In genomic region chr17:71461504-71462197, GRCh38 we compare ENCODE assay signal across 28 cellular contexts.
DNase-seq lines count a peak whose midpoint lies in the region; ATAC-seq and TF ChIP-seq lines count a peak whose summit lies in the region.
"Had no signal": no experiment of that assay in that cellular context is flagged by ENCODE, and none has a peak within 500 bp of the region (broad histone marks: within the 10 kb centered on the region; RNA-seq: fewer than 3 reads in every experiment).

No MANE protein-coding gene starts in this region.

- no peak overlapping the region for H3K27ac Mint-ChIP-seq in neural progenitor cell
- H3K27ac Mint-ChIP-seq: activated CD8-positive, alpha-beta T cell treated with anti-CD3 and anti-CD28 coated beads, Interleukin-2, amount 10 ng/mL, durations not matched to agents 7 days and 5 days; CD8-positive, alpha-beta memory T cell; H9 had no signal

- no peaks in the 10 kb centered on the region for H3K9me3 ChIP-seq in neural progenitor cell (ENCODE audit: low read depth)
- H3K9me3 ChIP-seq: colonic mucosa, heart right ventricle, neutrophil, prostate gland, SJCRH30, stomach, tibial nerve had no signal

- H3K27me3 ChIP-seq in neural progenitor cell, result no peaks in the 10 kb centered on the region
- H3K27me3 ChIP-seq: colonic mucosa, heart right ventricle, neutrophil, SJCRH30, stomach, tibial nerve had no signal

- H3F3A ChIP-seq in neural progenitor cell (ENCODE audit: low read depth), result peaks cover 16% of the 10 kb centered on the region

- DNase-seq in NCI-H510A treated with DMSO at 0.1 percent for 48 hours (lab: John Stamatoyannopoulos, UW), result peak; percentile 10
- no peak for DNase-seq in NCI-H510A (lab: John Stamatoyannopoulos, UW)
- DNase-seq in NCI-H1417 treated with DMSO at 0.1 percent for 48 hours (lab: John Stamatoyannopoulos, UW), result peak; percentile 57
- DNase-seq in NCI-H774 (lab: John Stamatoyannopoulos, UW), result peak; percentile 18
- DNase-seq in neural progenitor cell (ENCODE audit: low spot score), result peak; percentile 76
- no peak for DNase-seq in NCI-H2029 (lab: John Stamatoyannopoulos, UW)
- no peak for DNase-seq in GOT3 (lab: John Stamatoyannopoulos, UW)
- DNase-seq: 8988T; activated CD4-positive, alpha-beta T cell treated with anti-CD3 and anti-CD28 coated beads for 1 hour; activated CD8-positive, alpha-beta T cell treated with anti-CD3 and anti-CD28 coated beads, Interleukin-2, amount 10 ng/mL, durations not matched to agents 7 days and 5 days; activated T-cell treated with anti-CD3 and anti-CD28 coated beads, Interleukin-2, amount 50 U/mL, for 1 hour; CD8-positive, alpha-beta memory T cell; effector memory CD4-positive, alpha-beta T cell; H9; heart right ventricle; mammary epithelial cell; NCI-H2171 treated with DMSO at 0.1 percent for 48 hours; NK-92 treated with Interleukin-12 subunit alpha and Interleukin-12 subunit beta, amount 100 ng/mL, for 24 hours; stimulated activated CD8-positive, alpha-beta memory T cell treated with anti-CD3 and anti-CD28 coated beads, Interleukin-4, amount 100 ng/mL, for 48 hours; T-helper 1 cell had no signal

- no peak for ATAC-seq in HG02588 (IDR thresholded peaks at IDR 0.05; ENCODE audit: unreplicated experiment)
- ATAC-seq: activated CD8-positive, alpha-beta T cell treated with anti-CD3 and anti-CD28 coated beads, Interleukin-2, amount 10 ng/mL, durations not matched to agents 7 days and 5 days; heart right ventricle; Panc1 had no signal

- TF ChIP-seq CTCF in neural progenitor cell (IDR thresholded peaks at IDR 0.05), result no peak

- H3K27me3 Mint-ChIP-seq in neural progenitor cell (ENCODE audit: insufficient read depth, low read depth), result peaks cover 3% of the 10 kb centered on the region
- H3K27me3 Mint-ChIP-seq: CD8-positive, alpha-beta memory T cell had no signal

- peaks cover 5% of the 10 kb centered on the region for H3K9me3 Mint-ChIP-seq in neural progenitor cell

- H3K4me3 ChIP-seq in neural progenitor cell, result no peak overlapping the region
- H3K4me3 ChIP-seq: colonic mucosa, heart right ventricle, prostate gland, SJCRH30, stomach, tibial nerve had no signal

- H3K36me3 ChIP-seq in neural progenitor cell, result no peaks in the 10 kb centered on the region
- H3K36me3 ChIP-seq: colonic mucosa, heart right ventricle, neutrophil, prostate gland, SJCRH30, stomach, tibial nerve had no signal

- H3K4me1 ChIP-seq in neural progenitor cell, result peaks cover 8% of the 10 kb centered on the region
- H3K4me1 ChIP-seq: colonic mucosa, heart right ventricle, prostate gland, SJCRH30, stomach, tibial nerve had no signal

- H4K20me1 ChIP-seq in neural progenitor cell (ENCODE audit: low read depth), result no peaks in the 10 kb centered on the region

- no peaks in the 10 kb centered on the region for H3K79me2 ChIP-seq in neural progenitor cell (ENCODE audit: low read depth)

- H2AFZ ChIP-seq in neural progenitor cell (replicated peaks), result no peak overlapping the region

- peaks cover 9% of the 10 kb centered on the region for H3K4me1 Mint-ChIP-seq in neural progenitor cell
- H3K4me1 Mint-ChIP-seq: CD8-positive, alpha-beta memory T cell had no signal

- H3K27ac ChIP-seq in neural progenitor cell, result peak overlapping the region; percentile 88
- H3K27ac ChIP-seq: colonic mucosa, heart right ventricle, neutrophil, prostate gland, SJCRH30, stomach, tibial nerve had no signal

- no peak overlapping the region for H3K9ac ChIP-seq in neural progenitor cell

- H3K4me2 ChIP-seq in neural progenitor cell, result peak overlapping the region; percentile 9

- no peak overlapping the region for H3K4me3 Mint-ChIP-seq in neural progenitor cell
- H3K4me3 Mint-ChIP-seq: activated CD8-positive, alpha-beta T cell treated with anti-CD3 and anti-CD28 coated beads, Interleukin-2, amount 10 ng/mL, durations not matched to agents 7 days and 5 days; CD8-positive, alpha-beta memory T cell; H9 had no signal

- no peaks in the 10 kb centered on the region for H3K36me3 Mint-ChIP-seq in neural progenitor cell
- H3K36me3 Mint-ChIP-seq: CD8-positive, alpha-beta memory T cell had no signal

Comparison
In these comparisons a context has a peak if more than half of its experiments do, and no peak if none do; other contexts are left out.
1. DNase-seq: peak in NCI-H510A treated with DMSO at 0.1 percent for 48 hours (single experiment), NCI-H1417 treated with DMSO at 0.1 percent for 48 hours (single experiment), NCI-H774 (single experiment) and neural progenitor cell (single experiment); none in NCI-H510A (single experiment), NCI-H2029 (single experiment) and GOT3 (single experiment).